ENCODE assay signal across 9 cellular contexts in the genomic region with DNA sequence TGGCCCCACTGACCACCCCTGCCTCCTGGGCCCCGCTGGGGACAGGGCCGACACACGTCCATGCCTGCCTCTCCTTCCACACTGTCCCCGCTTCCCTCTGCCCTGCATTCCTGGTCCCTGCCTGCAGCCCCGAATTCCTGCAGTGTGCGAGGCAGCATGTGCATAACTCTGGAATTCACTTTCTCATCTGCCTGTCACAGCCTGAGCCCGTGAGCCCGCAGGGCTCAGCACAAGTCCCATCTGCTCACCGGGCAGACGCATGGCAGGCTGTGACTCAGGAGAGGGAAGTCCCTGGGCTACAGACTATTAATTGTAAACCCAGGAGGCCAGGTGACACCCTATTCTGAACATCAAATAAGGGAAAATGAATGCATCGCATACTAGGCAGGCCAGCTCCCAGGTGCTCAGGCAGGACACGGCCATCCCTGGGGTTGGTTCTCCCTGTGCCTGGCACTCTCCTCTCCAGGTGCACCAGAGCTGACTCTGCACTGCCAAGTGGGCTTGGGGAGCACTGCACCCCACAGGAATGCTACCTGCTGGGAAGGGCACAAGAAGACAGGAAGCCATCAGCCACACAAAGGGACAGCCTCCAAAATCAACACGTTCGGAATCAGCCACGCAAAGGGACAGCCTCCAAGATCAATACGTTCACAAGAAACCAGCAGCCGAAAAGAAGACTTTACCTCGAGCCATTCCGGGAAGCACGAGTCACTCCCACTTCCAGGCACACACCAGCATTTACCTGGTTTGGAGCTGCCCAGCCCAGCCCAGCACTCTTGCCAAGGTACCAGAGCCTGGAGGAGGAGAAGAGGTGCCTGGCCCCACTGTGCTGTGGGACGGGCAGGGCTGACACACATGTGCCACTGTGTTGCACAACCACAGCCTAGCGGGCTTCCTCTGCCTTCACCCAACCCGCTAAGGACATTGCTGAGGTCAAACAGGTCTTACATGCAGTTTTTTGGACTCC.
DNase-seq lines count a peak whose midpoint lies in the region; ATAC-seq and TF ChIP-seq lines count a peak whose summit lies in the region.
"Had no signal": no experiment of that assay in that cellular context is flagged by ENCODE, and none has a peak within 500 bp of the region (broad histone marks: within the 10 kb centered on the region; RNA-seq: fewer than 3 reads in every experiment).

No MANE protein-coding gene starts in this region.

- H3K27me3 Mint-ChIP-seq in activated CD8-positive, alpha-beta T cell treated with anti-CD3 and anti-CD28 coated beads for 36 hours, result peaks cover 2% of the 10 kb centered on the region

- no peaks in the 10 kb centered on the region for H3K9me3 ChIP-seq in thymus (ENCODE audit: control insufficient read depth)

- DNase-seq in NCI-H748 (lab: John Stamatoyannopoulos, UW; ENCODE audit: unreplicated experiment) (peak; percentile 16), NCI-H748 treated with DMSO at 0.1 percent for 48 hours (lab: John Stamatoyannopoulos, UW) (no peak), RPMI8226 (peak; percentile 28), kidney glomerular epithelial cell (lab: John Stamatoyannopoulos, UW) (peak; percentile 7), NCI-H2081 treated with DMSO at 0.1 percent for 48 hours (lab: John Stamatoyannopoulos, UW) (no peak)
- no peak for DNase-seq in activated CD8-positive, alpha-beta T cell treated with anti-CD3 and anti-CD28 coated beads for 36 hours

- no peaks in the 10 kb centered on the region for H3K36me3 ChIP-seq in thymus (ENCODE audit: control insufficient read depth, insufficient read depth)

- H3K4me3 ChIP-seq in thymus (ENCODE audit: low read length), result no peak overlapping the region

- POLR2A ChIA-PET in activated CD8-positive, alpha-beta T cell treated with anti-CD3 and anti-CD28 coated beads for 36 hours (lab: Charles Lee), result no interaction called here

- CTCF ChIA-PET in activated CD8-positive, alpha-beta T cell treated with anti-CD3 and anti-CD28 coated beads for 36 hours (lab: Charles Lee), result interaction anchor here (1.3 kb wide), 1 partner anchor 9 kb away, joined by 3 read pairs; no protein-coding TSS in a partner anchor

- no peak for TF ChIP-seq CTCF in activated CD8-positive, alpha-beta T cell treated with anti-CD3 and anti-CD28 coated beads for 36 hours (IDR thresholded peaks at IDR 0.05)

- H3K4me1 Mint-ChIP-seq in activated CD8-positive, alpha-beta T cell treated with anti-CD3 and anti-CD28 coated beads for 36 hours (ENCODE audit: low read depth), result peaks cover 16% of the 10 kb centered on the region

- H3K9me3 Mint-ChIP-seq in activated CD8-positive, alpha-beta T cell treated with anti-CD3 and anti-CD28 coated beads for 36 hours, result no peaks in the 10 kb centered on the region
- H3K9me3 Mint-ChIP-seq: nephron had no signal

- intact Hi-C loops in activated CD8-positive, alpha-beta T cell treated with anti-CD3 and anti-CD28 coated beads for 36 hours (cut with micrococcal nuclease), result no loop called here

- WGBS in thymus, result 88% methylated on average over 23 of the region's 23 CpGs

- no peaks in the 10 kb centered on the region for H3K27me3 ChIP-seq in thymus (ENCODE audit: control insufficient read depth, insufficient read depth)

- ATAC-seq in activated CD8-positive, alpha-beta T cell treated with anti-CD3 and anti-CD28 coated beads for 36 hours, result no peak
- no peak for ATAC-seq in HG03135 (IDR thresholded peaks at IDR 0.05; ENCODE audit: unreplicated experiment)

- no peak overlapping the region for H3K4me3 Mint-ChIP-seq in activated CD8-positive, alpha-beta T cell treated with anti-CD3 and anti-CD28 coated beads for 36 hours
- H3K4me3 Mint-ChIP-seq: nephron had no signal

- H3K27ac Mint-ChIP-seq in activated CD8-positive, alpha-beta T cell treated with anti-CD3 and anti-CD28 coated beads for 36 hours, result no peak overlapping the region

- H3K36me3 Mint-ChIP-seq in activated CD8-positive, alpha-beta T cell treated with anti-CD3 and anti-CD28 coated beads for 36 hours (ENCODE audit: low read depth), result no peaks in the 10 kb centered on the region

- H3K4me1 ChIP-seq in thymus (ENCODE audit: control insufficient read depth, insufficient read depth, low read length), result no peaks in the 10 kb centered on the region

- peak overlapping the region; percentile 25 for H3K27ac ChIP-seq in thymus (ENCODE audit: low read depth)

Comparison
In these comparisons a context has a peak if more than half of its experiments do, and no peak if none do; other contexts are left out.
1. DNase-seq: peak in NCI-H748 (single experiment), RPMI8226 (single experiment) and kidney glomerular epithelial cell (single experiment); none in NCI-H748 treated with DMSO at 0.1 percent for 48 hours (single experiment), NCI-H2081 treated with DMSO at 0.1 percent for 48 hours (single experiment) and activated CD8-positive, alpha-beta T cell treated with anti-CD3 and anti-CD28 coated beads for 36 hours (single experiment).